In genomic region chr5:142540774-142541466, GRCh38 we compare ENCODE assay signal across 14 cellular contexts.
A peak's percentile ranks its signal among the peaks of the same experiment; 100 is the strongest.
DNase-seq lines count a peak whose midpoint lies in the region; ATAC-seq, FAIRE-seq and TF ChIP-seq lines count a peak whose summit lies in the region.
"Had no signal": no experiment of that assay in that cellular context is flagged by ENCODE, and none has a peak within 500 bp of the region (broad histone marks: within the 10 kb centered on the region; RNA-seq: fewer than 3 reads in every experiment).

No MANE protein-coding gene starts in this region.

- H3K4me1 ChIP-seq in breast epithelium, result no peaks in the 10 kb centered on the region
- peaks cover 0 to 4% of the 10 kb centered on the region in 2 donors for H3K4me1 ChIP-seq in muscle layer of duodenum (ENCODE audit: control insufficient read depth in 1 of 2, insufficient read depth in 2 of 2, low read length in 2 of 2)
- H3K4me1 ChIP-seq in aorta (ENCODE audit: control insufficient read depth in 1 of 2, insufficient read depth in 2 of 2, low read length in 2 of 2), result peaks cover 2 to 6% of the 10 kb centered on the region in 2 donors
- no peaks in the 10 kb centered on the region for H3K4me1 ChIP-seq in small intestine (ENCODE audit: control insufficient read depth in 2 of 2, insufficient read depth in 1 of 2, low read depth in 1 of 2, low read length in 1 of 2)

- intact Hi-C loops in breast epithelium (cut with DNase I; ENCODE audit: low total_unique reads) (no loop called here), MCF 10A (cut with micrococcal nuclease) (no loop called here), aorta (cut with DNase I) (loop anchor here (10.0 kb wide), 2 partner anchors 176 to 186 kb away; no protein-coding TSS in a partner anchor)

- no peak for FAIRE-seq in small intestine (lab: Jason Lieb, UNC)

- TF ChIP-seq POLR2A in breast epithelium (IDR thresholded peaks at IDR 0.05), result no peak

- no peak for DNase-seq in breast epithelium (ENCODE audit: low spot score in 2 of 2)
- no peak for DNase-seq in MCF 10A (ENCODE audit: unreplicated experiment)
- DNase-seq in fibroblast of gingiva (ENCODE audit: low read depth), result peak; percentile 98
- no peak for DNase-seq in aorta
- no peak for DNase-seq in activated gamma-delta T cell (lab: John Stamatoyannopoulos, UW)
- DNase-seq in small intestine, result no peak
- DNase-seq: activated CD4-positive, alpha-beta T cell treated with anti-CD3 and anti-CD28 coated beads for 48 hours; activated naive CD4-positive, alpha-beta T cell treated with anti-CD3 and anti-CD28 coated beads, Interleukin-2, amount 50 U/mL, for 16 hours; immature natural killer cell; occipital lobe had no signal

- H3K4me3 ChIP-seq in breast epithelium, result peak overlapping the region in 1 of 3 donors; percentile 28
- no peak overlapping the region for H3K4me3 ChIP-seq in muscle layer of duodenum (ENCODE audit: low read depth in 1 of 2, low read length in 2 of 2)
- H3K4me3 ChIP-seq in aorta (ENCODE audit: low read length in 2 of 2), result no peak overlapping the region
- no peak overlapping the region for H3K4me3 ChIP-seq in small intestine (ENCODE audit: low read depth in 1 of 2, low read length in 2 of 2)

- 44 to 47% methylated on average over 10 of the region's 10 CpGs for WGBS in aorta, 2 donors
- WGBS in small intestine, 3 donors, result 57 to 82% (median 70%) methylated on average over 10 of the region's 10 CpGs

- CTCF ChIA-PET in MCF 10A (lab: Yijun Ruan, JAX), result interaction anchor here (0.6 to 2.7 kb wide), 5 partner anchors 8 to 476 kb away, joined by 3 to 11 read pairs (median 5); no protein-coding TSS in a partner anchor

- H3K27me3 ChIP-seq in breast epithelium (no peaks in the 10 kb centered on the region), muscle layer of duodenum (ENCODE audit: low read depth, low read length) (no peaks in the 10 kb centered on the region), aorta (ENCODE audit: control insufficient read depth in 1 of 2, insufficient read depth in 2 of 2, low read length in 1 of 2) (no peaks in the 10 kb centered on the region), small intestine (ENCODE audit: control insufficient read depth in 2 of 2, insufficient read depth in 2 of 2, low read length in 2 of 2) (peaks cover 0 to 2% of the 10 kb centered on the region in 2 donors)

- H3K27me3 Mint-ChIP-seq in MCF 10A (ENCODE audit: insufficient read depth, unreplicated experiment), result no peaks in the 10 kb centered on the region
- H3K27me3 Mint-ChIP-seq: type B pancreatic cell had no signal

- no TSS peak for BruUV-seq in MCF 10A (replicated peaks; lab: Mats Ljungman, UMichigan)

- H3K27ac Mint-ChIP-seq in MCF 10A (ENCODE audit: low read depth, unreplicated experiment), result no peak overlapping the region
- H3K27ac Mint-ChIP-seq: immature natural killer cell, type B pancreatic cell had no signal

- TF ChIP-seq CTCF in breast epithelium (IDR thresholded peaks at IDR 0.05), result no peak
- TF ChIP-seq CTCF in MCF 10A (IDR thresholded peaks at IDR 0.05; ENCODE audit: unreplicated experiment), result no peak

- H3K4me3 Mint-ChIP-seq in MCF 10A (ENCODE audit: unreplicated experiment), result no peak overlapping the region
- H3K4me3 Mint-ChIP-seq: immature natural killer cell, type B pancreatic cell had no signal

- H3K36me3 Mint-ChIP-seq in MCF 10A (ENCODE audit: insufficient read depth, unreplicated experiment), result no peaks in the 10 kb centered on the region
- H3K36me3 Mint-ChIP-seq: type B pancreatic cell had no signal

- peaks cover 27% of the 10 kb centered on the region for H3K4me1 Mint-ChIP-seq in MCF 10A (ENCODE audit: insufficient read depth, unreplicated experiment)
- H3K4me1 Mint-ChIP-seq: immature natural killer cell had no signal

- no peaks in the 10 kb centered on the region for H3K36me3 ChIP-seq in breast epithelium
- no peaks in the 10 kb centered on the region for H3K36me3 ChIP-seq in muscle layer of duodenum (ENCODE audit: control insufficient read depth in 1 of 2, insufficient read depth in 2 of 2, low read length in 2 of 2)
- H3K36me3 ChIP-seq in aorta (ENCODE audit: control insufficient read depth in 1 of 2, insufficient read depth in 2 of 2, low read length in 1 of 2), result no peaks in the 10 kb centered on the region
- no peaks in the 10 kb centered on the region for H3K36me3 ChIP-seq in small intestine (ENCODE audit: control insufficient read depth in 2 of 2, insufficient read depth in 2 of 2, low read length in 2 of 2)

- H3K27ac ChIP-seq in breast epithelium (peak overlapping the region; percentile 40 to 66), muscle layer of duodenum (ENCODE audit: low read length) (peak overlapping the region; percentile 41), aorta (ENCODE audit: low read depth in 1 of 2, low read length in 2 of 2) (no peak overlapping the region), small intestine (ENCODE audit: low read depth in 1 of 2, low read length in 1 of 2) (peak overlapping the region in 1 of 2 donors; percentile 80)
- H3K27ac ChIP-seq: KMS-11 had no signal

- no peaks in the 10 kb centered on the region for H3K9me3 Mint-ChIP-seq in MCF 10A (ENCODE audit: unreplicated experiment)
- H3K9me3 Mint-ChIP-seq: immature natural killer cell, type B pancreatic cell had no signal

- ATAC-seq in aorta (ENCODE audit: low FRiP score), result peak; percentile 53
- no peak for ATAC-seq in GM21619 (IDR thresholded peaks at IDR 0.05; ENCODE audit: unreplicated experiment)

- H3K9me3 ChIP-seq in breast epithelium (peaks cover 0 to under 1% of the 10 kb centered on the region in 2 donors), muscle layer of duodenum (ENCODE audit: control insufficient read depth in 1 of 2, low read length in 2 of 2) (no peaks in the 10 kb centered on the region), aorta (ENCODE audit: control insufficient read depth, low read length) (no peaks in the 10 kb centered on the region), small intestine (ENCODE audit: control insufficient read depth, low read depth) (no peaks in the 10 kb centered on the region)

- POLR2A ChIA-PET in MCF 10A (lab: Yijun Ruan, JAX), result interaction anchor here (0.7 kb wide), 1 partner anchor 29 kb away, joined by 3 read pairs; no protein-coding TSS in a partner anchor

Comparison
In these comparisons a context has a peak if more than half of its experiments do, and no peak if none do; other contexts are left out.
1. H3K27ac ChIP-seq: peak in breast epithelium (2 of 2) and muscle layer of duodenum (single experiment); none in aorta (0 of 2).
2. intact Hi-C loops: an anchor here in aorta (10.0 kb wide); none called in breast epithelium and MCF 10A.